ENCODE assay signal across 14 cellular contexts in genomic region chr14:63901434-63902085, GRCh38. TPM values are rescaled to one million over a fixed set of nuclear protein-coding genes. Genes with fewer than 3 reads are reported as not detected.
A peak's percentile ranks its signal among the peaks of the same experiment; 100 is the strongest.
DNase-seq lines count a peak whose midpoint lies in the region; ATAC-seq and TF ChIP-seq lines count a peak whose summit lies in the region.
"Had no signal": no experiment of that assay in that cellular context is flagged by ENCODE, and none has a peak within 500 bp of the region (broad histone marks: within the 10 kb centered on the region; RNA-seq: fewer than 3 reads in every experiment).

No MANE protein-coding gene starts in this region.

- H3K27ac Mint-ChIP-seq in HFFc6 (no peak overlapping the region), T-helper 17 cell (peak overlapping the region; percentile 42)
- H3K27ac Mint-ChIP-seq: B cell; dendritic cell treated with granulocyte-macrophage colony-stimulating factor and Interleukin-4, amounts not matched to agents 40 ng/mL and 50 ng/mL, for 4 days had no signal

- H3K4me3 Mint-ChIP-seq in HFFc6 (no peak overlapping the region), T-helper 17 cell (peak overlapping the region; percentile 19)
- H3K4me3 Mint-ChIP-seq: activated T-cell treated with anti-CD3 and anti-CD28 coated beads, Interleukin-2, amount 50 U/mL, for 4 hours; B cell; dendritic cell treated with granulocyte-macrophage colony-stimulating factor and Interleukin-4, amounts not matched to agents 40 ng/mL and 50 ng/mL, for 4 days had no signal

- H3K4me1 Mint-ChIP-seq in HFFc6 (ENCODE audit: low read depth) = peaks cover 18% of the 10 kb centered on the region
- H3K4me1 Mint-ChIP-seq in T-helper 17 cell = peaks cover 58% of the 10 kb centered on the region

- TF ChIP-seq CTCF in AG09309 (IDR thresholded peaks at IDR 0.05; ENCODE audit: control insufficient read depth, insufficient read depth, low read depth, low read length, missing control alignments) (no peak), HFFc6 (IDR thresholded peaks at IDR 0.05) (no peak), foreskin fibroblast (IDR thresholded peaks at IDR 0.05; ENCODE audit: low read depth, low read length) (no peak)

- H3K9me3 Mint-ChIP-seq in HFFc6 = no peaks in the 10 kb centered on the region
- H3K9me3 Mint-ChIP-seq: activated T-cell treated with anti-CD3 and anti-CD28 coated beads, Interleukin-2, amount 50 U/mL, for 4 hours had no signal

- H3K9me3 ChIP-seq in T-helper 17 cell (ENCODE audit: control insufficient read depth, low read length, poor library complexity, severe bottlenecking) = no peaks in the 10 kb centered on the region

- POLR2A ChIA-PET in HEK293T (lab: Yijun Ruan, JAX) = no interaction called here

- H3K4me3 ChIP-seq in AG09309 (ENCODE audit: control insufficient read depth, low read depth, low read length) (no peak overlapping the region), foreskin fibroblast (ENCODE audit: low read depth in 1 of 2, low read length in 2 of 2) (no peak overlapping the region)
- H3K4me3 ChIP-seq: PC-9, smooth muscle cell had no signal

- ATAC-seq in T-helper 17 cell = peak; percentile 39

- H3K36me3 Mint-ChIP-seq in HFFc6 (ENCODE audit: low read depth) (no peaks in the 10 kb centered on the region), T-helper 17 cell (ENCODE audit: low read depth) (peaks cover 2% of the 10 kb centered on the region)

- DNase-seq in AG09309 (ENCODE audit: low read depth) (peak; percentile 74), HFFc6 (peak; percentile 4), T-helper 17 cell (no peak), foreskin fibroblast (peak; percentile 49 to 74), iPS-NIHi11 (ENCODE audit: low spot score) (no peak), T1000 (lab: John Stamatoyannopoulos, UW) (no peak), HEK293T (ENCODE audit: extremely low spot score) (no peak), NCI-H1105 (lab: John Stamatoyannopoulos, UW) (no peak)
- DNase-seq: activated T-cell treated with anti-CD3 and anti-CD28 coated beads, Interleukin-2, amount 50 U/mL, for 4 hours; NCI-H187; PC-9 had no signal

- H3K27me3 Mint-ChIP-seq in HFFc6 (ENCODE audit: insufficient read depth) (no peaks in the 10 kb centered on the region), T-helper 17 cell (no peaks in the 10 kb centered on the region)
- H3K27me3 Mint-ChIP-seq: B cell had no signal

- CTCF ChIA-PET in HEK293T (lab: Yijun Ruan, JAX) = no interaction called here

TF ChIP-seq in HEK293T, 16 proteins besides CTCF, POLR2A, EP300 and RAD21:
- TF ChIP-seq HDGF (IDR thresholded peaks at IDR 0.05; ENCODE audit: borderline replicate concordance) = no peak
- TF ChIP-seq LEF1 (IDR thresholded peaks at IDR 0.05; ENCODE audit: borderline replicate concordance) = no peak
- TF ChIP-seq BHLHE40 (IDR thresholded peaks at IDR 0.05; ENCODE audit: borderline replicate concordance) = no peak
- TF ChIP-seq L3MBTL2 (conservative IDR thresholded peaks at IDR 0.05) = no peak
- TF ChIP-seq SP1 (IDR thresholded peaks at IDR 0.05) = no peak
- TF ChIP-seq CTBP1 (IDR thresholded peaks at IDR 0.05; ENCODE audit: borderline replicate concordance) = no peak
- no peak for TF ChIP-seq NFRKB (IDR thresholded peaks at IDR 0.05)

RNA-seq across cellular contexts. Expression of gene SYNE2, which starts 48.8 kb away (rescaled TPM):
- total RNA-seq in HFFc6 (2021; fragmentation: NEBNext Ultra II Directional; extraction: Animal tissue kit (Norgen Biotek cat#: 25700)) = 1 to 10 TPM; 2.9 to 6.6 (median 6.2) TPM
- 100 to 1,000 TPM; 206 to 223 TPM for total RNA-seq in T-helper 17 cell

Comparison
In these comparisons a context has a peak if more than half of its experiments do, and no peak if none do; other contexts are left out.
1. DNase-seq: peak in AG09309 (single experiment), HFFc6 (single experiment) and foreskin fibroblast (2 of 2); none in T-helper 17 cell (0 of 3), iPS-NIHi11 (single experiment), T1000 (single experiment), HEK293T (single experiment) and NCI-H1105 (single experiment).
2. RNA of gene SYNE2, which starts 48.8 kb away (total RNA-seq): 206 to 223 TPM in T-helper 17 cell; 2.9 to 6.6 TPM in HFFc6; every median in the first group is over 10 times any median in the second.